Comparison of ENCODE assay signal across 1 cellular context in genomic region chr16:57529324-57530103, GRCh38.
TF ChIP-seq lines count a peak whose summit lies in the region.

No MANE protein-coding gene starts in this region.

TF ChIP-seq in K562, 482 proteins besides CTCF, POLR2A, EP300 and RAD21 (continued from another document):
- no peak for TF ChIP-seq NFYB (IDR thresholded peaks at IDR 0.05; ENCODE audit: extremely low read depth, insufficient read length)
- TF ChIP-seq SOX6 (IDR thresholded peaks at IDR 0.05), result no peak
- TF ChIP-seq RBM17 (IDR thresholded peaks at IDR 0.05; ENCODE audit: borderline replicate concordance, low read depth, low read length), result no peak
- no peak for TF ChIP-seq GTF2A2 (tag; IDR thresholded peaks at IDR 0.05)
- TF ChIP-seq EP400 (IDR thresholded peaks at IDR 0.05), result no peak
- 0 out of 4 replicates have a peak, but pooled peaks have one; percentile 14 to 18 for TF ChIP-seq NRF1 (conservative IDR thresholded peaks at IDR 0.05 in 1 of 2, IDR thresholded peaks at IDR 0.05 in 1 of 2)
- TF ChIP-seq, protein P1, sequence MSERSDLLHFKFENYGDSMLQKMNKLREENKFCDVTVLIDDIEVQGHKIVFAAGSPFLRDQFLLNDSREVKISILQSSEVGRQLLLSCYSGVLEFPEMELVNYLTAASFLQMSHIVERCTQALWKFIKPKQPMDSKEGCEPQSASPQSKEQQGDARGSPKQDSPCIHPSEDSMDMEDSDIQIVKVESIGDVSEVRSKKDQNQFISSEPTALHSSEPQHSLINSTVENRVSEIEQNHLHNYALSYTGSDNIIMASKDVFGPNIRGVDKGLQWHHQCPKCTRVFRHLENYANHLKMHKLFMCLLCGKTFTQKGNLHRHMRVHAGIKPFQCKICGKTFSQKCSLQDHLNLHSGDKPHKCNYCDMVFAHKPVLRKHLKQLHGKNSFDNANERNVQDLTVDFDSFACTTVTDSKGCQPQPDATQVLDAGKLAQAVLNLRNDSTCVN (CRISPR knock-in tag; IDR thresholded peaks at IDR 0.05), result no peak
- TF ChIP-seq CREB5 (CRISPR knock-in tag; IDR thresholded peaks at IDR 0.05), result no peak
- no peak for TF ChIP-seq YBX1 (IDR thresholded peaks at IDR 0.05)
- peak; percentile 77 for TF ChIP-seq ZFP36 (IDR thresholded peaks at IDR 0.05; ENCODE audit: low read depth, low read length, partially characterized antibody)
